Comparison of ENCODE assay signal across 1 cellular context in the genomic region with DNA sequence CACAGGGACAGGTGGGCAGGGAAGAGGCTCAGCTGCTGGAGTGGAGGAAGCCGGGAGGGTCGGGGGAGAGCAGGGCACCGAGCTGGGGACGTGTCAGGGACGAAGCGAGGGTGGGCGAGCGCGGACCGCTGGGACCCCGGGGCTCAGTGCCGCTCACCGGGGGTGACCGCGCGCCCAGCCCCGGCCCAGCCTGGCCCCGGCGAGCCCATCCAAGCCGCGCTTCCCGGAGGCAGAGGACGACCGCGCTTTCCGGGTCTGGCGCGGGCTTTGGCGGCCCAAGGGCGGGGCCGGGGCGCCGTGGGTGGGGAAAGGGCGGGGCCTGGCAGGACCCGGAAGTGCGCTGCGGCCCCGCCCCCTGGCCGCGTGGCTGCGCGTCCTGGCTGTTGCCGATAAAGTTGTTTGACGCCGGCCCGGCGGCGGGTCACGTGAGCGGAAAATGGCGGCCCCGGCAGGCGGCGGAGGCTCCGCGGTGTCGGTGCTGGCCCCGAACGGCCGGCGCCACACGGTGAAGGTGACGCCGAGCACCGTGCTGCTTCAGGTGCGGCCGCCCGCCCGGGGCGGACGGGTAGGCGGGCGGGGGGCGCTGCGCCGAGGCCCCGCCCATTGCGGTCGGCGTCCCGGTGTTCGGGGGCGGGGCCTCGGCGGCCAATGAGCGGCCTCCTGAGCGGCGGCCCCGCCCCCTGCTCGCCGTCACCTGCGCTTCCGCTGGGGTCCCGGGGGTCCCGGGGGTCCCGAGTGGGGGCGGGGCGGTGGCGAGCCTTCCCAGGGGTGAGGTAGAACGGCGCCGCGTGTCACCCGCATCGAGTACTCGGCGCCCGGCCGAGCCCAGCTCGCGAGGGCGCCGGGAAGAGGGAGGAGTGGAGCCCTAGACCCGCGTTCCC.
TF ChIP-seq lines count a peak whose summit lies in the region.

A gene with protein sequence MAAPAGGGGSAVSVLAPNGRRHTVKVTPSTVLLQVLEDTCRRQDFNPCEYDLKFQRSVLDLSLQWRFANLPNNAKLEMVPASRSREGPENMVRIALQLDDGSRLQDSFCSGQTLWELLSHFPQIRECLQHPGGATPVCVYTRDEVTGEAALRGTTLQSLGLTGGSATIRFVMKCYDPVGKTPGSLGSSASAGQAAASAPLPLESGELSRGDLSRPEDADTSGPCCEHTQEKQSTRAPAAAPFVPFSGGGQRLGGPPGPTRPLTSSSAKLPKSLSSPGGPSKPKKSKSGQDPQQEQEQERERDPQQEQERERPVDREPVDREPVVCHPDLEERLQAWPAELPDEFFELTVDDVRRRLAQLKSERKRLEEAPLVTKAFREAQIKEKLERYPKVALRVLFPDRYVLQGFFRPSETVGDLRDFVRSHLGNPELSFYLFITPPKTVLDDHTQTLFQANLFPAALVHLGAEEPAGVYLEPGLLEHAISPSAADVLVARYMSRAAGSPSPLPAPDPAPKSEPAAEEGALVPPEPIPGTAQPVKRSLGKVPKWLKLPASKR (plus strand): TSS at position 419 of the 881 bp plus-strand sequence. CDS start 18 bp downstream, at position 437.

TF ChIP-seq in HepG2, 621 proteins besides CTCF, POLR2A, EP300 and RAD21 (continued from another document and continues in another):
- TF ChIP-seq ZIK1 (CRISPR knock-in tag; IDR thresholded peaks at IDR 0.05; ENCODE audit: borderline replicate concordance, low read depth) = no peak; the same call in 1 of the 2 replicates
- TF ChIP-seq RBFOX2 (IDR thresholded peaks at IDR 0.05; ENCODE audit: low read depth, low read length) = peak; percentile 98
- TF ChIP-seq FOXA3 (CRISPR knock-in tag; IDR thresholded peaks at IDR 0.05) = peak; percentile 68
- TF ChIP-seq, protein P1, sequence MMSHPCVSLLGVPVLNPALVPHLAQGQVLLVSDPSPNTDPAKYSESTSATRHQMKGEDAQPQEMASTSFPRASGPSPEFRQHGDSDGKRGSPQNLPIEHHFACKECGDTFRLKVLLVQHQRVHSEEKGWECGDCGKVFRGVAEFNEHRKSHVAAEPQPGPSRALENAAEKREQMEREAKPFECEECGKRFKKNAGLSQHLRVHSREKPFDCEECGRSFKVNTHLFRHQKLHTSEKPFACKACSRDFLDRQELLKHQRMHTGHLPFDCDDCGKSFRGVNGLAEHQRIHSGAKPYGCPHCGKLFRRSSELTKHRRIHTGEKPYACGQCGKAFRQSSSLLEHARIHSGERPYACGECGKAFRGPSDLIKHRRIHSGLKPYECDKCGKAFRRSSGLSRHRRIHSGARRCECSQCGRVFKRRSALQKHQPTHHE (CRISPR knock-in tag; IDR thresholded peaks at IDR 0.05; ENCODE audit: borderline replicate concordance) = peak; percentile 97
- TF ChIP-seq NFRKB (IDR thresholded peaks at IDR 0.05) = no peak
- TF ChIP-seq TAF1 (CRISPR knock-in tag; IDR thresholded peaks at IDR 0.05) = peak; percentile 75
- 0 out of 2 replicates have a peak, but pooled peaks have one; percentile 54 for TF ChIP-seq SP1 (IDR thresholded peaks at IDR 0.05)
- TF ChIP-seq SP1 (CRISPR knock-in tag; IDR thresholded peaks at IDR 0.05) = peak; percentile 99
- peak; percentile 38; the same call in 1 of the 2 replicates for TF ChIP-seq ZNF558 (CRISPR knock-in tag; IDR thresholded peaks at IDR 0.05; ENCODE audit: borderline replicate concordance)
- TF ChIP-seq SKI (IDR thresholded peaks at IDR 0.05; ENCODE audit: partially characterized antibody) = peak; percentile 91
- 0 out of 2 replicates have a peak, but pooled peaks have one; percentile 9 for TF ChIP-seq ZZZ3 (CRISPR knock-in tag; IDR thresholded peaks at IDR 0.05; ENCODE audit: borderline replicate concordance)
- TF ChIP-seq, protein P2, sequence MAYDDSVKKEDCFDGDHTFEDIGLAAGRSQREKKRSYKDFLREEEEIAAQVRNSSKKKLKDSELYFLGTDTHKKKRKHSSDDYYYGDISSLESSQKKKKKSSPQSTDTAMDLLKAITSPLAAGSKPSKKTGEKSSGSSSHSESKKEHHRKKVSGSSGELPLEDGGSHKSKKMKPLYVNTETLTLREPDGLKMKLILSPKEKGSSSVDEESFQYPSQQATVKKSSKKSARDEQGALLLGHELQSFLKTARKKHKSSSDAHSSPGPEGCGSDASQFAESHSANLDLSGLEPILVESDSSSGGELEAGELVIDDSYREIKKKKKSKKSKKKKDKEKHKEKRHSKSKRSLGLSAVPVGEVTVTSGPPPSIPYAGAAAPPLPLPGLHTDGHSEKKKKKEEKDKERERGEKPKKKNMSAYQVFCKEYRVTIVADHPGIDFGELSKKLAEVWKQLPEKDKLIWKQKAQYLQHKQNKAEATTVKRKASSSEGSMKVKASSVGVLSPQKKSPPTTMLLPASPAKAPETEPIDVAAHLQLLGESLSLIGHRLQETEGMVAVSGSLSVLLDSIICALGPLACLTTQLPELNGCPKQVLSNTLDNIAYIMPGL (CRISPR knock-in tag; IDR thresholded peaks at IDR 0.05; ENCODE audit: borderline replicate concordance in 1 of 2, low read depth in 1 of 2) = peak in 1 of 2 experiments; percentile 52; a peak in 2 of 4 replicates
- no peak for TF ChIP-seq HIVEP1 (CRISPR knock-in tag; IDR thresholded peaks at IDR 0.05)
- no peak for TF ChIP-seq MTA3 (CRISPR knock-in tag; IDR thresholded peaks at IDR 0.05)
- peak; percentile 50; the same call in 1 of the 2 replicates for TF ChIP-seq ZBED4 (CRISPR knock-in tag; IDR thresholded peaks at IDR 0.05; ENCODE audit: borderline replicate concordance)
- TF ChIP-seq, protein P3, sequence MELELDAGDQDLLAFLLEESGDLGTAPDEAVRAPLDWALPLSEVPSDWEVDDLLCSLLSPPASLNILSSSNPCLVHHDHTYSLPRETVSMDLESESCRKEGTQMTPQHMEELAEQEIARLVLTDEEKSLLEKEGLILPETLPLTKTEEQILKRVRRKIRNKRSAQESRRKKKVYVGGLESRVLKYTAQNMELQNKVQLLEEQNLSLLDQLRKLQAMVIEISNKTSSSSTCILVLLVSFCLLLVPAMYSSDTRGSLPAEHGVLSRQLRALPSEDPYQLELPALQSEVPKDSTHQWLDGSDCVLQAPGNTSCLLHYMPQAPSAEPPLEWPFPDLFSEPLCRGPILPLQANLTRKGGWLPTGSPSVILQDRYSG (CRISPR knock-in tag; IDR thresholded peaks at IDR 0.05) = no peak
- peak; percentile 90 for TF ChIP-seq ZMAT3 (CRISPR knock-in tag; conservative IDR thresholded peaks at IDR 0.05)
- TF ChIP-seq ZNF468 (CRISPR knock-in tag; IDR thresholded peaks at IDR 0.05) = no peak; the same call in 1 of the 2 replicates
- peak; percentile 94 for TF ChIP-seq ELF4 (CRISPR knock-in tag; IDR thresholded peaks at IDR 0.05; ENCODE audit: borderline replicate concordance)
- TF ChIP-seq ZNF724P (CRISPR knock-in tag; IDR thresholded peaks at IDR 0.05; ENCODE audit: borderline replicate concordance) = peak; percentile 85
- 0 out of 2 replicates have a peak, but pooled peaks have one; percentile 36 for TF ChIP-seq BRCA1 (CRISPR knock-in tag; IDR thresholded peaks at IDR 0.05)
- peak; percentile 38; the same call in 1 of the 2 replicates for TF ChIP-seq ZNF773 (CRISPR knock-in tag; IDR thresholded peaks at IDR 0.05; ENCODE audit: borderline replicate concordance)
- TF ChIP-seq KLF16 (CRISPR knock-in tag; IDR thresholded peaks at IDR 0.05) = peak in 1 of 2 experiments; percentile 92; a peak in 2 of 4 replicates
- TF ChIP-seq MAZ (IDR thresholded peaks at IDR 0.05; ENCODE audit: borderline replicate concordance, low read depth, low read length) = peak; percentile 93
- TF ChIP-seq MAZ (CRISPR knock-in tag; IDR thresholded peaks at IDR 0.05; ENCODE audit: low read depth) = peak; percentile 98
- TF ChIP-seq, protein P4, sequence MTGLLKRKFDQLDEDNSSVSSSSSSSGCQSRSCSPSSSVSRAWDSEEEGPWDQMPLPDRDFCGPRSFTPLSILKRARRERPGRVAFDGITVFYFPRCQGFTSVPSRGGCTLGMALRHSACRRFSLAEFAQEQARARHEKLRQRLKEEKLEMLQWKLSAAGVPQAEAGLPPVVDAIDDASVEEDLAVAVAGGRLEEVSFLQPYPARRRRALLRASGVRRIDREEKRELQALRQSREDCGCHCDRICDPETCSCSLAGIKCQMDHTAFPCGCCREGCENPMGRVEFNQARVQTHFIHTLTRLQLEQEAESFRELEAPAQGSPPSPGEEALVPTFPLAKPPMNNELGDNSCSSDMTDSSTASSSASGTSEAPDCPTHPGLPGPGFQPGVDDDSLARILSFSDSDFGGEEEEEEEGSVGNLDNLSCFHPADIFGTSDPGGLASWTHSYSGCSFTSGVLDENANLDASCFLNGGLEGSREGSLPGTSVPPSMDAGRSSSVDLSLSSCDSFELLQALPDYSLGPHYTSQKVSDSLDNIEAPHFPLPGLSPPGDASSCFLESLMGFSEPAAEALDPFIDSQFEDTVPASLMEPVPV (CRISPR knock-in tag; IDR thresholded peaks at IDR 0.05) = peak; percentile 50; the same call in 1 of the 2 replicates
- 0 out of 2 replicates have a peak, but pooled peaks have one; percentile 16 for TF ChIP-seq GPN1 (CRISPR knock-in tag; IDR thresholded peaks at IDR 0.05; ENCODE audit: borderline replicate concordance)
- peak; percentile 74; the same call in 1 of the 2 replicates for TF ChIP-seq ZNF205 (CRISPR knock-in tag; IDR thresholded peaks at IDR 0.05)
- TF ChIP-seq, protein P5, sequence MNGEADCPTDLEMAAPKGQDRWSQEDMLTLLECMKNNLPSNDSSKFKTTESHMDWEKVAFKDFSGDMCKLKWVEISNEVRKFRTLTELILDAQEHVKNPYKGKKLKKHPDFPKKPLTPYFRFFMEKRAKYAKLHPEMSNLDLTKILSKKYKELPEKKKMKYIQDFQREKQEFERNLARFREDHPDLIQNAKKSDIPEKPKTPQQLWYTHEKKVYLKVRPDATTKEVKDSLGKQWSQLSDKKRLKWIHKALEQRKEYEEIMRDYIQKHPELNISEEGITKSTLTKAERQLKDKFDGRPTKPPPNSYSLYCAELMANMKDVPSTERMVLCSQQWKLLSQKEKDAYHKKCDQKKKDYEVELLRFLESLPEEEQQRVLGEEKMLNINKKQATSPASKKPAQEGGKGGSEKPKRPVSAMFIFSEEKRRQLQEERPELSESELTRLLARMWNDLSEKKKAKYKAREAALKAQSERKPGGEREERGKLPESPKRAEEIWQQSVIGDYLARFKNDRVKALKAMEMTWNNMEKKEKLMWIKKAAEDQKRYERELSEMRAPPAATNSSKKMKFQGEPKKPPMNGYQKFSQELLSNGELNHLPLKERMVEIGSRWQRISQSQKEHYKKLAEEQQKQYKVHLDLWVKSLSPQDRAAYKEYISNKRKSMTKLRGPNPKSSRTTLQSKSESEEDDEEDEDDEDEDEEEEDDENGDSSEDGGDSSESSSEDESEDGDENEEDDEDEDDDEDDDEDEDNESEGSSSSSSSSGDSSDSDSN (CRISPR knock-in tag; IDR thresholded peaks at IDR 0.05) = peak; percentile 51; the same call in 1 of the 2 replicates
- peak; percentile 94 for TF ChIP-seq ELF3 (CRISPR knock-in tag; IDR thresholded peaks at IDR 0.05)
- no peak for TF ChIP-seq ONECUT2 (CRISPR knock-in tag; IDR thresholded peaks at IDR 0.05)
- TF ChIP-seq ZNF749 (CRISPR knock-in tag; IDR thresholded peaks at IDR 0.05; ENCODE audit: borderline replicate concordance) = no peak; the same call in 1 of the 2 replicates
- TF ChIP-seq SIN3A (IDR thresholded peaks at IDR 0.05; ENCODE audit: borderline replicate concordance, low read depth, low read length) = peak; percentile 72; the same call in 1 of the 2 replicates
- peak; percentile 86 for TF ChIP-seq CCDC6 (CRISPR knock-in tag; IDR thresholded peaks at IDR 0.05)
- TF ChIP-seq ZSCAN12 (CRISPR knock-in tag; IDR thresholded peaks at IDR 0.05) = no peak
- TF ChIP-seq ZNF577 (CRISPR knock-in tag; IDR thresholded peaks at IDR 0.05; ENCODE audit: borderline replicate concordance, low read depth) = no peak
- TF ChIP-seq ZFP62 (CRISPR knock-in tag; IDR thresholded peaks at IDR 0.05) = 0 out of 2 replicates have a peak, but pooled peaks have one; percentile 7
- TF ChIP-seq SPEN (CRISPR knock-in tag; IDR thresholded peaks at IDR 0.05; ENCODE audit: low read depth) = peak; percentile 92
- peak; percentile 90; the same call in 1 of the 2 replicates for TF ChIP-seq SNAPC2 (CRISPR knock-in tag; IDR thresholded peaks at IDR 0.05)
- TF ChIP-seq, protein P6, sequence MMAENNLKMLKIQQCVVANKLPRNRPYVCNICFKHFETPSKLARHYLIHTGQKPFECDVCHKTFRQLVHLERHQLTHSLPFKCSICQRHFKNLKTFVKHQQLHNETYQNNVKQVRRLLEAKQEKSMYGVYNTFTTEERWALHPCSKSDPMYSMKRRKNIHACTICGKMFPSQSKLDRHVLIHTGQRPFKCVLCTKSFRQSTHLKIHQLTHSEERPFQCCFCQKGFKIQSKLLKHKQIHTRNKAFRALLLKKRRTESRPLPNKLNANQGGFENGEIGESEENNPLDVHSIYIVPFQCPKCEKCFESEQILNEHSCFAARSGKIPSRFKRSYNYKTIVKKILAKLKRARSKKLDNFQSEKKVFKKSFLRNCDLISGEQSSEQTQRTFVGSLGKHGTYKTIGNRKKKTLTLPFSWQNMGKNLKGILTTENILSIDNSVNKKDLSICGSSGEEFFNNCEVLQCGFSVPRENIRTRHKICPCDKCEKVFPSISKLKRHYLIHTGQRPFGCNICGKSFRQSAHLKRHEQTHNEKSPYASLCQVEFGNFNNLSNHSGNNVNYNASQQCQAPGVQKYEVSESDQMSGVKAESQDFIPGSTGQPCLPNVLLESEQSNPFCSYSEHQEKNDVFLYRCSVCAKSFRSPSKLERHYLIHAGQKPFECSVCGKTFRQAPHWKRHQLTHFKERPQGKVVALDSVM (CRISPR knock-in tag; IDR thresholded peaks at IDR 0.05) = no peak
- no peak for TF ChIP-seq ZNF781 (CRISPR knock-in tag; IDR thresholded peaks at IDR 0.05; ENCODE audit: borderline replicate concordance, not compliant biosample characterization)
- TF ChIP-seq PPARG (CRISPR knock-in tag; conservative IDR thresholded peaks at IDR 0.05) = no peak; the same call in 1 of the 2 replicates
- TF ChIP-seq ZNF333 (CRISPR knock-in tag; IDR thresholded peaks at IDR 0.05; ENCODE audit: borderline replicate concordance) = peak; percentile 96; the same call in 1 of the 2 replicates
- TF ChIP-seq ZFAT (CRISPR knock-in tag; conservative IDR thresholded peaks at IDR 0.05) = 0 out of 2 replicates have a peak, but pooled peaks have one; percentile 6
